Comparison of ENCODE assay signal across 8 cellular contexts in the genomic region with DNA sequence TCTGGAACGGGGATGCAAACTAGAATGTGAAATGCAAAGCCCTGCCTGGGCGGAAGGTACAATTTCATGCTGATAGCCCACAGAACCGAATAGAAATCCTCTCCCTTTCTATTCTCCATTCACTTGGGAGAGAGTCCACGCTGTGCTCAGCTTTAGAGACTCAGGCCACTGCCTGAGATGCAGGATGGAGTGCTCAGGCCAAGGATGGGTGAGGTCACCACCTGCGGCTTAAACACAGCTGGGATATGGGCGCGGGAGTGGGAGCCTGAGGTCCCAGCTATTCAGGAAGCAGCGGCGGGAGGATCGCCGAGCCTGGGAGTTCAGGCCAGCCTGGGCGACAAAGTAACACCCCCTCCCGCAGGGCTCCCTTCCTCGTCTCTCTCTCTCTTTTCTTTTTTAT. TPM values are rescaled to one million over a fixed set of nuclear protein-coding genes. Genes with fewer than 3 reads are reported as not detected.
A peak's percentile ranks its signal among the peaks of the same experiment; 100 is the strongest.
DNase-seq lines count a peak whose midpoint lies in the region; ATAC-seq and TF ChIP-seq lines count a peak whose summit lies in the region.

No MANE protein-coding gene starts in this region.

- peaks cover 5% of the 10 kb centered on the region for H3K4me1 ChIP-seq in hepatocyte (ENCODE audit: insufficient read depth)

- H2AFZ ChIP-seq in hepatocyte = peak overlapping the region; percentile 10

- peak; percentile 14 for ATAC-seq in HG03571 (IDR thresholded peaks at IDR 0.05; ENCODE audit: unreplicated experiment)
- no peak for ATAC-seq in GM18520 (IDR thresholded peaks at IDR 0.05; ENCODE audit: unreplicated experiment)

- H3K27ac Mint-ChIP-seq in activated T-cell treated with anti-CD3 and anti-CD28 coated beads, Interleukin-2, amount 50 U/mL, for 24 hours = no peak overlapping the region
- H3K27ac Mint-ChIP-seq in activated naive CD8-positive, alpha-beta T cell treated with anti-CD3 and anti-CD28 coated beads for 36 hours = no peak overlapping the region

- H3K9me3 Mint-ChIP-seq in activated T-cell treated with anti-CD3 and anti-CD28 coated beads, Interleukin-2, amount 50 U/mL, for 24 hours = peaks cover 25% of the 10 kb centered on the region
- H3K9me3 Mint-ChIP-seq in activated naive CD8-positive, alpha-beta T cell treated with anti-CD3 and anti-CD28 coated beads for 36 hours = peaks cover 12% of the 10 kb centered on the region

- no peaks in the 10 kb centered on the region for H4K20me1 ChIP-seq in hepatocyte (ENCODE audit: insufficient read depth, poor library complexity, severe bottlenecking)

- H3K9me2 ChIP-seq in hepatocyte (replicated peaks; ENCODE audit: insufficient read depth) = no peaks in the 10 kb centered on the region

- no peak for DNase-seq in activated T-cell treated with anti-CD3 and anti-CD28 coated beads, Interleukin-2, amount 50 U/mL, for 24 hours
- DNase-seq in activated T-cell treated with anti-CD3 and anti-CD28 coated beads, Interleukin-2, amount 50 U/mL, for 1 hour = no peak
- no peak for DNase-seq in activated naive CD8-positive, alpha-beta T cell treated with anti-CD3 and anti-CD28 coated beads for 36 hours
- DNase-seq in hepatocyte (ENCODE audit: low spot score) (peak; percentile 43), retinal pigment epithelial cell (ENCODE audit: low read depth) (no peak), pons (ENCODE audit: low spot score) (no peak)

- H3K36me3 ChIP-seq in hepatocyte (replicated peaks; ENCODE audit: insufficient read depth, low read depth) = no peaks in the 10 kb centered on the region

- 8% methylated on average over 14 of the region's 14 CpGs for WGBS in hepatocyte (ENCODE audit: low lambda C conversion rate, missing lambda C conversion rate)

- TF ChIP-seq CTCF in hepatocyte (IDR thresholded peaks at IDR 0.05; ENCODE audit: poor library complexity) (no peak), retinal pigment epithelial cell (conservative IDR thresholded peaks at IDR 0.05; ENCODE audit: low read depth, low read length) (no peak)

- no peaks in the 10 kb centered on the region for H3K27me3 ChIP-seq in hepatocyte

- peaks cover 21% of the 10 kb centered on the region for H3K79me2 ChIP-seq in hepatocyte

- H3K4me2 ChIP-seq in hepatocyte = peak overlapping the region; percentile 85

- H3K4me3 Mint-ChIP-seq in activated T-cell treated with anti-CD3 and anti-CD28 coated beads, Interleukin-2, amount 50 U/mL, for 24 hours = peak overlapping the region; percentile 88
- H3K4me3 Mint-ChIP-seq in activated naive CD8-positive, alpha-beta T cell treated with anti-CD3 and anti-CD28 coated beads for 36 hours = peak overlapping the region; percentile 87

- no peaks in the 10 kb centered on the region for H3K27me3 Mint-ChIP-seq in activated T-cell treated with anti-CD3 and anti-CD28 coated beads, Interleukin-2, amount 50 U/mL, for 24 hours
- no peaks in the 10 kb centered on the region for H3K27me3 Mint-ChIP-seq in activated naive CD8-positive, alpha-beta T cell treated with anti-CD3 and anti-CD28 coated beads for 36 hours

- peaks cover 47% of the 10 kb centered on the region for H3K36me3 Mint-ChIP-seq in activated T-cell treated with anti-CD3 and anti-CD28 coated beads, Interleukin-2, amount 50 U/mL, for 24 hours (ENCODE audit: low read depth)
- H3K36me3 Mint-ChIP-seq in activated naive CD8-positive, alpha-beta T cell treated with anti-CD3 and anti-CD28 coated beads for 36 hours = peaks cover 40% of the 10 kb centered on the region

- H3K4me1 Mint-ChIP-seq in activated T-cell treated with anti-CD3 and anti-CD28 coated beads, Interleukin-2, amount 50 U/mL, for 24 hours (ENCODE audit: low read depth) = peaks cover 21% of the 10 kb centered on the region
- H3K4me1 Mint-ChIP-seq in activated naive CD8-positive, alpha-beta T cell treated with anti-CD3 and anti-CD28 coated beads for 36 hours = peaks cover 11% of the 10 kb centered on the region

- peak overlapping the region; percentile 36 for H3K27ac ChIP-seq in hepatocyte

- H3K4me3 ChIP-seq in hepatocyte (peak overlapping the region; percentile 15), retinal pigment epithelial cell (ENCODE audit: low read length) (peak overlapping the region; percentile 94)

- no peaks in the 10 kb centered on the region for H3K9me3 ChIP-seq in hepatocyte (ENCODE audit: low read depth)

RNA-seq across cellular contexts. Expression of gene ZNF83, which starts 0.4 kb away (rescaled TPM):
- total RNA-seq in activated naive CD8-positive, alpha-beta T cell treated with anti-CD3 and anti-CD28 coated beads for 36 hours = 10 to 100 TPM; 22.0 to 22.5 TPM
- 48.6 and 55.8 TPM in 2 replicates for total RNA-seq in hepatocyte
- polyA plus RNA-seq in hepatocyte = 32.6 and 42.9 TPM in 2 replicates
